In genomic region chr16:67841198-67841815, GRCh38 we compare ENCODE assay signal across 1 cellular context.
TF ChIP-seq lines count a peak whose summit lies in the region.

No MANE protein-coding gene starts in this region.

TF ChIP-seq in K562, 482 proteins besides CTCF, POLR2A, EP300 and RAD21 (continued from another document and continues in another):
- TF ChIP-seq AFF1 (IDR thresholded peaks at IDR 0.05; ENCODE audit: low read depth in 1 of 2, partially characterized antibody in 2 of 2) (peak in 1 of 2 experiments; percentile 55), HIVEP1 (CRISPR knock-in tag; IDR thresholded peaks at IDR 0.05) (no peak), HDAC1 (IDR thresholded peaks at IDR 0.05) (0 out of 4 replicates have a peak, but pooled peaks of 1 of the 2 experiments have one; percentile 7), USF2 (CRISPR knock-in tag; IDR thresholded peaks at IDR 0.05) (no peak), ZNF407 (IDR thresholded peaks at IDR 0.05; ENCODE audit: low read depth) (no peak), FOSL1 (tag; conservative IDR thresholded peaks at IDR 0.05) (no peak), ZNF134 (CRISPR knock-in tag; conservative IDR thresholded peaks at IDR 0.05) (0 out of 2 replicates have a peak, but pooled peaks have one; percentile 26), SMAD4 (CRISPR knock-in tag; conservative IDR thresholded peaks at IDR 0.05) (peak; percentile 41; the same call in 1 of the 2 replicates), CAMTA2 (CRISPR knock-in tag; conservative IDR thresholded peaks at IDR 0.05) (no peak), ZNF311 (CRISPR knock-in tag; IDR thresholded peaks at IDR 0.05) (no peak), CBX8 (IDR thresholded peaks at IDR 0.05; ENCODE audit: borderline replicate concordance, extremely low read depth, low read depth, low read length, poor library complexity, severe bottlenecking) (no peak), E2F4 (CRISPR knock-in tag; IDR thresholded peaks at IDR 0.05; ENCODE audit: low read depth) (no peak), YY1 (IDR thresholded peaks at IDR 0.05; ENCODE audit: borderline replicate concordance in 1 of 3, control insufficient read depth in 1 of 3, extremely low read depth in 1 of 3, insufficient read depth in 3 of 3, insufficient read length in 1 of 3, insufficient replicate concordance in 2 of 3, low read depth in 1 of 3, low read length in 2 of 3) (peak in 1 of 3 experiments; percentile 87), NFATC3 (IDR thresholded peaks at IDR 0.05) (no peak), NFIC (IDR thresholded peaks at IDR 0.05) (0 out of 2 replicates have a peak, but pooled peaks have one; percentile 59), TEAD4 (IDR thresholded peaks at IDR 0.05; ENCODE audit: low read length) (no peak), TEAD4 (CRISPR knock-in tag; IDR thresholded peaks at IDR 0.05; ENCODE audit: borderline replicate concordance) (no peak), ZNF76 (CRISPR knock-in tag; IDR thresholded peaks at IDR 0.05; ENCODE audit: borderline replicate concordance) (no peak), NELFE (IDR thresholded peaks at IDR 0.05; ENCODE audit: insufficient read depth, insufficient read length) (no peak), ZNF384 (IDR thresholded peaks at IDR 0.05; ENCODE audit: low read depth, low read length) (peak; percentile 34; the same call in 1 of the 2 replicates), ZNF764 (CRISPR knock-in tag; IDR thresholded peaks at IDR 0.05; ENCODE audit: low read depth) (no peak), STAT6 (CRISPR knock-in tag; IDR thresholded peaks at IDR 0.05) (0 out of 2 replicates have a peak, but pooled peaks have one; percentile 23), TCF7 (IDR thresholded peaks at IDR 0.05; ENCODE audit: borderline replicate concordance) (no peak; the same call in 1 of the 2 replicates), SMARCC2 (IDR thresholded peaks at IDR 0.05; ENCODE audit: low read depth) (0 out of 2 replicates have a peak, but pooled peaks have one; percentile 31), MLLT1 (IDR thresholded peaks at IDR 0.05) (0 out of 4 replicates have a peak, but pooled peaks of 1 of the 2 experiments have one; percentile 19), NFRKB (IDR thresholded peaks at IDR 0.05; ENCODE audit: low read depth) (0 out of 2 replicates have a peak, but pooled peaks have one; percentile 75), POLR2H (tag; IDR thresholded peaks at IDR 0.05; ENCODE audit: low read depth) (0 out of 2 replicates have a peak, but pooled peaks have one; percentile 48), MNT (conservative IDR thresholded peaks at IDR 0.05) (no peak; a peak in 1 of 4 replicates), FOXM1 (IDR thresholded peaks at IDR 0.05; ENCODE audit: low read depth) (no peak), FOXM1 (CRISPR knock-in tag; IDR thresholded peaks at IDR 0.05; ENCODE audit: low read depth) (no peak), ZNF740 (CRISPR knock-in tag; IDR thresholded peaks at IDR 0.05) (0 out of 2 replicates have a peak, but pooled peaks have one; percentile 21), ZNF740 (tag; IDR thresholded peaks at IDR 0.05) (no peak), ZNF551 (CRISPR knock-in tag; IDR thresholded peaks at IDR 0.05) (no peak), EP400 (IDR thresholded peaks at IDR 0.05) (peak; percentile 68), SLC30A9 (CRISPR knock-in tag; IDR thresholded peaks at IDR 0.05) (no peak), BRD9 (IDR thresholded peaks at IDR 0.05; ENCODE audit: low read depth, partially characterized antibody) (no peak), POLR3A (IDR thresholded peaks at IDR 0.05; ENCODE audit: borderline replicate concordance, extremely low read depth, insufficient read depth, insufficient read length) (no peak)
